In genomic region chr6:136647363-136647763, GRCh38 we compare ENCODE assay signal across 8 cellular contexts.
DNase-seq lines count a peak whose midpoint lies in the region; ATAC-seq, FAIRE-seq and TF ChIP-seq lines count a peak whose summit lies in the region.

No MANE protein-coding gene starts in this region.

- TF ChIP-seq CTCF in K562 (IDR thresholded peaks at IDR 0.05 in 2 of 3, conservative IDR thresholded peaks at IDR 0.05 in 1 of 3; ENCODE audit: insufficient read depth in 2 of 3, low read depth in 1 of 3, low read length in 3 of 3) (no peak), nephron progenitor cell (IDR thresholded peaks at IDR 0.05) (no peak)

- no peaks in the 10 kb centered on the region for H3K9me3 ChIP-seq in CD8-positive, alpha-beta memory T cell (ENCODE audit: low read length)
- H3K9me3 ChIP-seq in K562 (replicated peaks; ENCODE audit: control insufficient read depth, insufficient read depth, low read depth, low read length): no peaks in the 10 kb centered on the region

- H3K27ac ChIP-seq in CD8-positive, alpha-beta memory T cell (ENCODE audit: low read depth, low read length): peak overlapping the region; percentile 57
- peak overlapping the region; percentile 62 for H3K27ac ChIP-seq in K562 (ENCODE audit: extremely low read depth, low read depth, low read length)

- in situ Hi-C loops in K562 (cut with MboI): no loop called here

- WGBS in K562 (ENCODE audit: insufficient coverage, low coverage, missing lambda C conversion rate): 24% methylated on average over 8 of the region's 8 CpGs

- H2AFZ ChIP-seq in K562 (ENCODE audit: low read depth, low read length): peak overlapping the region; percentile 50

- no peaks in the 10 kb centered on the region for H3K36me3 ChIP-seq in CD8-positive, alpha-beta memory T cell (ENCODE audit: insufficient read depth, low read length)
- peaks cover 12% of the 10 kb centered on the region; the same call in 2 of the 3 replicates for H3K36me3 ChIP-seq in K562 (ENCODE audit: control insufficient read depth, insufficient read depth, low read length)

- peaks cover 0 to 3% (median 2%) of the 10 kb centered on the region in 3 donors for H3K4me1 Mint-ChIP-seq in CD8-positive, alpha-beta memory T cell
- peaks cover 0 to 2% (median 0%) of the 10 kb centered on the region in 4 donors for H3K4me1 Mint-ChIP-seq in naive thymus-derived CD8-positive, alpha-beta T cell
- H3K4me1 Mint-ChIP-seq in nephron progenitor cell: no peaks in the 10 kb centered on the region

- BruUV-seq in K562 (replicated peaks; lab: Mats Ljungman, UMichigan): no TSS peak

- no peaks in the 10 kb centered on the region for H3K9me3 Mint-ChIP-seq in CD8-positive, alpha-beta memory T cell
- H3K9me3 Mint-ChIP-seq in naive thymus-derived CD8-positive, alpha-beta T cell: no peaks in the 10 kb centered on the region
- H3K9me3 Mint-ChIP-seq in nephron progenitor cell: no peaks in the 10 kb centered on the region

- H3K4me3 Mint-ChIP-seq in CD8-positive, alpha-beta memory T cell: no peak overlapping the region
- H3K4me3 Mint-ChIP-seq in naive thymus-derived CD8-positive, alpha-beta T cell: no peak overlapping the region
- H3K4me3 Mint-ChIP-seq in nephron progenitor cell: no peak overlapping the region

- no peaks in the 10 kb centered on the region for H3K27me3 Mint-ChIP-seq in CD8-positive, alpha-beta memory T cell
- H3K27me3 Mint-ChIP-seq in naive thymus-derived CD8-positive, alpha-beta T cell: no peaks in the 10 kb centered on the region
- H3K27me3 Mint-ChIP-seq in nephron progenitor cell (ENCODE audit: low read depth, poor library complexity): peaks cover 5% of the 10 kb centered on the region

- no peak for FAIRE-seq in K562 (lab: Jason Lieb, UNC)

- no peaks in the 10 kb centered on the region for H3K79me2 ChIP-seq in K562 (ENCODE audit: control insufficient read depth, insufficient read depth, low read length)

- no peaks in the 10 kb centered on the region for H3K9me1 ChIP-seq in K562 (ENCODE audit: control insufficient read depth, insufficient read depth, low read length)

- ATAC-seq in GM21390 (IDR thresholded peaks at IDR 0.05; ENCODE audit: unreplicated experiment) (peak; percentile 79), K562 (peak; percentile 65)
- peak; percentile 86 to 88 for ATAC-seq in naive thymus-derived CD8-positive, alpha-beta T cell

- POLR2A ChIA-PET in CD8-positive, alpha-beta memory T cell (lab: Charles Lee): interaction anchor here (1.0 to 2.2 kb wide), 2 partner anchors 106 to 145 kb away, joined by 3 to 15 read pairs; partner anchors contain the start of gene MAP3K5
- POLR2A ChIA-PET in K562 (lab: Yijun Ruan, JAX): interaction anchor here (0.5 to 3.2 kb wide), 4 partner anchors 10 to 1164 kb away, joined by 3 to 11 read pairs (median 4); partner anchors contain the start of gene MAP3K5
- POLR2A ChIA-PET in naive thymus-derived CD8-positive, alpha-beta T cell (lab: Charles Lee): interaction anchor here (1.9 kb wide), 1 partner anchor 145 kb away, joined by 9 read pairs; the partner anchor contains the start of gene MAP3K5

- TF ChIP-seq EP300 in K562 (IDR thresholded peaks at IDR 0.05; ENCODE audit: low read length): no peak

- peak; percentile 11 to 68 (median 47) for DNase-seq in CD8-positive, alpha-beta memory T cell
- DNase-seq in NCI-H226 (peak; percentile 84), K562 (ENCODE audit: extremely low read depth in 1 of 4, low spot score in 3 of 4) (peak in 2 of 4 experiments; percentile 56 to 65), nephron progenitor cell (no peak), AML-193 (lab: John Stamatoyannopoulos, UW) (no peak), iPS-NIHi11 (ENCODE audit: low spot score) (no peak)
- DNase-seq in naive thymus-derived CD8-positive, alpha-beta T cell: peak in 7 of 10 donors; percentile 2 to 42 (median 13)

- no peaks in the 10 kb centered on the region for H4K20me1 ChIP-seq in K562 (replicated peaks; ENCODE audit: control insufficient read depth, insufficient read depth, low read length)

- CTCF ChIA-PET in CD8-positive, alpha-beta memory T cell (lab: Charles Lee): interaction anchor here (1.6 to 12.7 kb wide), 2 partner anchors 69 to 141 kb away, joined by 3 to 362 read pairs; partner anchors contain the start of gene MAP3K5
- CTCF ChIA-PET in K562 (lab: Yijun Ruan, JAX; ENCODE audit: low intra/inter-chr PET ratio): interaction anchor here (1.9 kb wide), 1 partner anchor 145 kb away, joined by 11 read pairs; the partner anchor contains the start of gene MAP3K5

- no peak overlapping the region for H3K4me3 ChIP-seq in CD8-positive, alpha-beta memory T cell (ENCODE audit: low read length)
- no peak overlapping the region for H3K4me3 ChIP-seq in K562

- no peak for TF ChIP-seq POLR2A in K562 (conservative IDR thresholded peaks at IDR 0.05)

- peaks cover 17% of the 10 kb centered on the region for H3K4me1 ChIP-seq in CD8-positive, alpha-beta memory T cell (ENCODE audit: insufficient read depth, low read length)
- H3K4me1 ChIP-seq in K562 (replicated peaks in 1 of 2; ENCODE audit: control insufficient read depth in 2 of 2, insufficient read depth in 2 of 2, low read length in 2 of 2): peaks cover 0 to 8% of the 10 kb centered on the region in 2 experiments; a peak in 2 of 5 replicates

- intact Hi-C loops in K562 (cut with micrococcal nuclease): loop anchor here (5.0 kb wide), 1 partner anchor 70 kb away; no protein-coding TSS in a partner anchor

- H3K9ac ChIP-seq in K562 (ENCODE audit: insufficient read depth in 1 of 2, low read depth in 2 of 2, low read length in 2 of 2): peak overlapping the region in 1 of 2 experiments; percentile 15; a peak in 1 of 4 replicates

- peaks cover 0 to 16% (median 3%) of the 10 kb centered on the region in 3 donors for H3K36me3 Mint-ChIP-seq in CD8-positive, alpha-beta memory T cell
- H3K36me3 Mint-ChIP-seq in naive thymus-derived CD8-positive, alpha-beta T cell: peaks cover 0 to 7% (median 0%) of the 10 kb centered on the region in 3 donors
- no peaks in the 10 kb centered on the region for H3K36me3 Mint-ChIP-seq in nephron progenitor cell (ENCODE audit: low read depth)

- no peaks in the 10 kb centered on the region for H3K27me3 ChIP-seq in CD8-positive, alpha-beta memory T cell (ENCODE audit: insufficient read depth, low read length, poor library complexity, severe bottlenecking)
- no peaks in the 10 kb centered on the region for H3K27me3 ChIP-seq in K562 (ENCODE audit: control insufficient read depth in 2 of 2, insufficient read depth in 2 of 2, low read length in 2 of 2)

- peak overlapping the region; percentile 58 for H3K4me2 ChIP-seq in K562 (ENCODE audit: insufficient read depth, low read length)

- TF ChIP-seq RAD21 in K562 (CRISPR knock-in tag; conservative IDR thresholded peaks at IDR 0.05 in 1 of 2, IDR thresholded peaks at IDR 0.05 in 1 of 2): no peak

- H3K27ac Mint-ChIP-seq in CD8-positive, alpha-beta memory T cell: no peak overlapping the region
- H3K27ac Mint-ChIP-seq in naive thymus-derived CD8-positive, alpha-beta T cell: no peak overlapping the region
- H3K27ac Mint-ChIP-seq in nephron progenitor cell: no peak overlapping the region

TF ChIP-seq in K562, 482 proteins besides CTCF, POLR2A, EP300 and RAD21 (continues in another document):
- TF ChIP-seq CXXC5 (CRISPR knock-in tag; IDR thresholded peaks at IDR 0.05) (0 out of 2 replicates have a peak, but pooled peaks have one; percentile 17), MED1 (CRISPR knock-in tag; IDR thresholded peaks at IDR 0.05; ENCODE audit: borderline replicate concordance) (no peak), EZH2 (IDR thresholded peaks at IDR 0.05; ENCODE audit: borderline replicate concordance, low read depth, low read length) (no peak), TRIM28 (IDR thresholded peaks at IDR 0.05) (no peak), NONO (IDR thresholded peaks at IDR 0.05; ENCODE audit: low read depth in 2 of 2, low read length in 1 of 2) (no peak), SLC30A9 (CRISPR knock-in tag; IDR thresholded peaks at IDR 0.05) (no peak), STAT5A (IDR thresholded peaks at IDR 0.05; ENCODE audit: borderline replicate concordance, low read length) (no peak), ZNF77 (CRISPR knock-in tag; IDR thresholded peaks at IDR 0.05) (no peak), FOXK2 (conservative IDR thresholded peaks at IDR 0.05 in 1 of 2, IDR thresholded peaks at IDR 0.05 in 1 of 2; ENCODE audit: low read depth in 2 of 2) (0 out of 4 replicates have a peak, but pooled peaks of 1 of the 2 experiments have one; percentile 37), RBM22 (IDR thresholded peaks at IDR 0.05; ENCODE audit: low read depth, low read length, poor library complexity, severe bottlenecking) (no peak), HNRNPH1 (optimal IDR thresholded peaks at IDR 0.05; ENCODE audit: low read depth, low read length) (no peak), SMARCA4 (IDR thresholded peaks at IDR 0.05) (peak; percentile 38; the same call in 1 of the 2 replicates), TCFL5 (CRISPR knock-in tag; conservative IDR thresholded peaks at IDR 0.05) (no peak), CC2D1A (IDR thresholded peaks at IDR 0.05) (no peak), XRCC4 (IDR thresholded peaks at IDR 0.05; ENCODE audit: extremely low read depth, insufficient read depth, insufficient read length) (no peak), BCOR (IDR thresholded peaks at IDR 0.05) (no peak), ZNF347 (CRISPR knock-in tag; IDR thresholded peaks at IDR 0.05; ENCODE audit: low read depth) (no peak), NFE2 (IDR thresholded peaks at IDR 0.05; ENCODE audit: low read depth) (no peak), ZNF217 (CRISPR knock-in tag; IDR thresholded peaks at IDR 0.05) (no peak), SMARCC2 (IDR thresholded peaks at IDR 0.05; ENCODE audit: low read depth) (no peak), HDAC3 (IDR thresholded peaks at IDR 0.05; ENCODE audit: borderline replicate concordance, partially characterized antibody) (no peak), HEY1 (CRISPR knock-in tag; IDR thresholded peaks at IDR 0.05; ENCODE audit: borderline replicate concordance) (no peak)

Comparison
In these comparisons a context has a peak if more than half of its experiments do, and no peak if none do; other contexts are left out.
1. DNase-seq: peak in CD8-positive, alpha-beta memory T cell (5 of 5), NCI-H226 (single experiment) and naive thymus-derived CD8-positive, alpha-beta T cell (7 of 10); none in nephron progenitor cell (single experiment), AML-193 (0 of 2) and iPS-NIHi11 (single experiment).
2. Peak in every context shown above with its lines, with median percentiles within 50 percentile points of each other: ATAC-seq.